Comparison of ENCODE assay signal across 10 cellular contexts in genomic region chr19:43470288-43470687, GRCh38. TPM values are rescaled to one million over a fixed set of nuclear protein-coding genes. Genes with fewer than 3 reads are reported as not detected.
DNase-seq lines count a peak whose midpoint lies in the region; ATAC-seq and TF ChIP-seq lines count a peak whose summit lies in the region.
"Had no signal": no experiment of that assay in that cellular context is flagged by ENCODE, and none has a peak within 500 bp of the region (broad histone marks: within the 10 kb centered on the region; RNA-seq: fewer than 3 reads in every experiment).

No MANE protein-coding gene starts in this region.

- TF ChIP-seq CTCF in fibroblast of the aortic adventitia (IDR thresholded peaks at IDR 0.05; ENCODE audit: insufficient read depth, low read length), result no peak
- TF ChIP-seq CTCF in testis (IDR thresholded peaks at IDR 0.05), result no peak

- H3K9me3 ChIP-seq in thymus (ENCODE audit: control insufficient read depth), result no peaks in the 10 kb centered on the region
- H3K9me3 ChIP-seq in testis, result no peaks in the 10 kb centered on the region

- H3K27ac ChIP-seq in thymus (ENCODE audit: low read depth) (peak overlapping the region; percentile 46), testis (no peak overlapping the region)

- intact Hi-C loops in testis (cut with DNase I; ENCODE audit: low total_unique reads), result no loop called here

- H3K4me3 ChIP-seq in fibroblast of the aortic adventitia (ENCODE audit: low read depth, low read length), result no peak overlapping the region
- no peak overlapping the region for H3K4me3 ChIP-seq in thymus (ENCODE audit: low read length)
- H3K4me3 ChIP-seq in testis, result no peak overlapping the region

- peak; percentile 14 for DNase-seq in activated gamma-delta T cell treated with Interleukin-2 at 50 U/mL for 16 hours
- DNase-seq in activated gamma-delta T cell (lab: John Stamatoyannopoulos, UW), result no peak
- DNase-seq in activated T-cell treated with anti-CD3 and anti-CD28 coated beads, Interleukin-2, amount 50 U/mL, for 48 hours, result peak; percentile 57 to 75
- DNase-seq in fibroblast of the aortic adventitia (ENCODE audit: low read depth), result peak; percentile 40
- DNase-seq in retina, result no peak
- DNase-seq in testis, result no peak
- DNase-seq: naive B cell, NCI-H526 treated with DMSO at 0.1 percent for 48 hours had no signal

- H3K36me3 ChIP-seq in thymus (ENCODE audit: control insufficient read depth, insufficient read depth) (no peaks in the 10 kb centered on the region), testis (ENCODE audit: low read depth, missing control alignments) (no peaks in the 10 kb centered on the region)

- no peak for ATAC-seq in HG02759 (IDR thresholded peaks at IDR 0.05; ENCODE audit: unreplicated experiment)

- WGBS in thymus, result 87% methylated on average over 10 of the region's 10 CpGs
- 72 to 74% methylated on average over 6 to 10 of the region's 10 CpGs for WGBS in testis, 2 donors

- H3K4me1 ChIP-seq in thymus (ENCODE audit: control insufficient read depth, insufficient read depth, low read length) (peaks cover 22% of the 10 kb centered on the region), testis (no peaks in the 10 kb centered on the region)

- TF ChIP-seq POLR2A in testis (IDR thresholded peaks at IDR 0.05), result no peak

- peaks cover 2% of the 10 kb centered on the region for H3K27me3 ChIP-seq in thymus (ENCODE audit: control insufficient read depth, insufficient read depth)
- no peaks in the 10 kb centered on the region for H3K27me3 ChIP-seq in testis

RNA-seq across cellular contexts. Expression of gene LYPD3, which starts 4.9 kb away (rescaled TPM):
- total RNA-seq in fibroblast of the aortic adventitia (ENCODE audit: low replicate concordance) (0.36 TPM in 1 of 2 replicates, not detected in the other), testis (1 to 10 TPM in 1 of 2 donors, under 1 TPM in 1; 0.71 to 1.2 TPM)
- polyA plus RNA-seq in thymus (34.2 TPM), testis (ENCODE audit: insufficient read depth, low read depth, low replicate concordance) (1.3 TPM)

RNA-seq across cellular contexts. Expression of gene PHLDB3, which starts 34.3 kb away (rescaled TPM):
- total RNA-seq in fibroblast of the aortic adventitia (ENCODE audit: low replicate concordance) (8.0 and 11.4 TPM in 2 replicates), testis (10 to 100 TPM; 27.1 to 28.3 TPM)
- polyA plus RNA-seq in thymus (37.9 TPM), testis (ENCODE audit: insufficient read depth, low read depth, low replicate concordance) (62.2 TPM)

RNA-seq across cellular contexts. Expression of gene TEX101, which starts 55.6 kb away (rescaled TPM):
- total RNA-seq in fibroblast of the aortic adventitia (ENCODE audit: low replicate concordance), result not detected in 2 replicates
- 0.18 TPM for polyA plus RNA-seq in thymus
- total RNA-seq in testis, result 10 to 100 TPM; 73.1 to 93.3 TPM
- 231 TPM for polyA plus RNA-seq in testis (ENCODE audit: insufficient read depth, low read depth, low replicate concordance)

RNA-seq across cellular contexts. Expression of gene ETHE1, which starts 56.7 kb away (rescaled TPM):
- 11.3 and 78.2 TPM in 2 replicates for total RNA-seq in fibroblast of the aortic adventitia (ENCODE audit: low replicate concordance)
- 44.8 TPM for polyA plus RNA-seq in thymus
- total RNA-seq in testis, result 10 to 100 TPM; 11.2 to 11.5 TPM
- polyA plus RNA-seq in testis (ENCODE audit: insufficient read depth, low read depth, low replicate concordance), result 13.1 TPM

Comparison
In these comparisons a context has a peak if more than half of its experiments do, and no peak if none do; other contexts are left out.
1. DNase-seq: peak in activated gamma-delta T cell treated with Interleukin-2 at 50 U/mL for 16 hours (single experiment), activated T-cell treated with anti-CD3 and anti-CD28 coated beads, Interleukin-2, amount 50 U/mL, for 48 hours (2 of 2) and fibroblast of the aortic adventitia (single experiment); none in activated gamma-delta T cell (single experiment), retina (single experiment) and testis (single experiment).
2. RNA of gene TEX101, which starts 55.6 kb away (total RNA-seq): 73.1 to 93.3 TPM in testis; not detected in fibroblast of the aortic adventitia; every median in the first group is over 10 times any median in the second.